Comparison of ENCODE assay signal across 23 cellular contexts in the genomic region with DNA sequence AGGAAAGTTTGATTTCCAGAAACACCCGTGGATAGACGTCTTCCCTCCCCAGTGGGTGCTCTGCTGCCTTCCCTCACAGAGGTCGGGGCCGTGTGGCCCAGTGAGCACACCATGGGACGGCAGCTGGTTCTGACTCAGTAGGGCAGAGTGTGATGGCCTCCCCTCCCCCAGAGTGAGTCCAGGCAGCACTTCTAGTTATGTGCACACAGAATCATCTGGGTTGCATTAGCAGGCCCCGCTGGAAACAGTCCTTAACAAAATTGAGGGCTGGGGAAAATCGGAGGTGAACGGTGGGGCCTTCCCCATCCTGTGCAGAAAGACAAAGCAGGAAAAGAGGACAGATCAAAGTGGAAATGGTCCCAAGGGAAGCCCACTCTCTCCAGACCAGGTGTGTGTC.
DNase-seq lines count a peak whose midpoint lies in the region; ATAC-seq and TF ChIP-seq lines count a peak whose summit lies in the region.
"Had no signal": no experiment of that assay in that cellular context is flagged by ENCODE, and none has a peak within 500 bp of the region (broad histone marks: within the 10 kb centered on the region; RNA-seq: fewer than 3 reads in every experiment).

No MANE protein-coding gene starts in this region.

- peaks cover 30% of the 10 kb centered on the region for H3K36me3 Mint-ChIP-seq in Calu3 (ENCODE audit: insufficient read depth, unreplicated experiment)
- peaks cover 8% of the 10 kb centered on the region for H3K36me3 Mint-ChIP-seq in progenitor cell of endocrine pancreas (ENCODE audit: insufficient read depth)
- peaks cover 3% of the 10 kb centered on the region for H3K36me3 Mint-ChIP-seq in effector memory CD8-positive, alpha-beta T cell (ENCODE audit: insufficient read depth)
- H3K36me3 Mint-ChIP-seq: natural killer cell had no signal

- peaks cover 57% of the 10 kb centered on the region for H3K4me1 ChIP-seq in SJSA1 (replicated peaks)

- H3K27me3 ChIP-seq in SJSA1 (replicated peaks) = no peaks in the 10 kb centered on the region
- H3K27me3 ChIP-seq: ascending aorta, heart right ventricle had no signal

- no TSS peak for BruUV-seq in Calu3 (replicated peaks; lab: Mats Ljungman, UMichigan)

- H3K27ac ChIP-seq in SJSA1 = peak overlapping the region; percentile 91
- H3K27ac ChIP-seq: ascending aorta had no signal

- H3K27ac Mint-ChIP-seq in Calu3 (ENCODE audit: unreplicated experiment) = peak overlapping the region; percentile 55
- H3K27ac Mint-ChIP-seq in progenitor cell of endocrine pancreas = peak overlapping the region; percentile 77
- peak overlapping the region in 1 of 2 donors; percentile 22 for H3K27ac Mint-ChIP-seq in effector memory CD8-positive, alpha-beta T cell
- H3K27ac Mint-ChIP-seq: activated CD4-positive, alpha-beta T cell treated with anti-CD3 and anti-CD28 coated beads, Interleukin-2, amount 10 ng/mL, durations not matched to agents 7 days and 5 days; activated naive CD4-positive, alpha-beta T cell treated with anti-CD3 and anti-CD28 coated beads, Interleukin-2, amount 50 U/mL, for 24 hours; activated T-helper 1 cell treated with anti-CD3 and anti-CD28 coated beads, Interleukin-12 subunit alpha, Interleukin-12 subunit beta, Interleukin-2, Interleukin-4 antibody, amounts not matched to agents 30 ng/mL and 10 ng/mL and 1 ng/mL, durations not matched to agents 14 hours and 24 hours and 36 hours; endodermal cell; natural killer cell; T-helper 1 cell treated with Interleukin-12 subunit alpha and Interleukin-12 subunit beta and Interleukin-4 antibody, amounts not matched to agents 30 μg/mL and 1 μg/mL, for 36 hours had no signal

- no peak for DNase-seq in Calu3
- no peak for DNase-seq in SJSA1 (ENCODE audit: low read depth in 1 of 2, low spot score in 2 of 2)
- peak; percentile 42 for DNase-seq in fibroblast of peridontal ligament (ENCODE audit: extremely low read depth)
- no peak for DNase-seq in progenitor cell of endocrine pancreas (ENCODE audit: low spot score, unreplicated experiment)
- no peak for DNase-seq in effector memory CD8-positive, alpha-beta T cell
- no peak for DNase-seq in anterior cingulate cortex (lab: John Stamatoyannopoulos, UW)
- DNase-seq: activated CD4-positive, alpha-beta T cell treated with anti-CD3 and anti-CD28 coated beads, Interleukin-2, amount 10 ng/mL, durations not matched to agents 7 days and 5 days; DMS79; endodermal cell; heart right ventricle; Karpas-422; midbrain; natural killer cell; NCI-H187 treated with DMSO at 0.1 percent for 48 hours; NCI-H2227 treated with DMSO at 0.1 percent for 48 hours had no signal

- no peaks in the 10 kb centered on the region for H3K27me3 Mint-ChIP-seq in Calu3 (ENCODE audit: unreplicated experiment)
- no peaks in the 10 kb centered on the region for H3K27me3 Mint-ChIP-seq in progenitor cell of endocrine pancreas
- H3K27me3 Mint-ChIP-seq in effector memory CD8-positive, alpha-beta T cell = no peaks in the 10 kb centered on the region
- H3K27me3 Mint-ChIP-seq: activated CD4-positive, alpha-beta T cell treated with anti-CD3 and anti-CD28 coated beads, Interleukin-2, amount 10 ng/mL, durations not matched to agents 7 days and 5 days; activated naive CD4-positive, alpha-beta T cell treated with anti-CD3 and anti-CD28 coated beads, Interleukin-2, amount 50 U/mL, for 24 hours had no signal

- H3K4me1 Mint-ChIP-seq in Calu3 (ENCODE audit: low read depth, unreplicated experiment) = peaks cover 89% of the 10 kb centered on the region
- H3K4me1 Mint-ChIP-seq in progenitor cell of endocrine pancreas (ENCODE audit: low read depth) = peaks cover 44% of the 10 kb centered on the region
- peaks cover 0 to 3% of the 10 kb centered on the region in 2 donors for H3K4me1 Mint-ChIP-seq in effector memory CD8-positive, alpha-beta T cell (ENCODE audit: low read depth in 2 of 2)
- H3K4me1 Mint-ChIP-seq: activated CD4-positive, alpha-beta T cell treated with anti-CD3 and anti-CD28 coated beads, Interleukin-2, amount 10 ng/mL, durations not matched to agents 7 days and 5 days; activated naive CD4-positive, alpha-beta T cell treated with anti-CD3 and anti-CD28 coated beads, Interleukin-2, amount 50 U/mL, for 24 hours had no signal

- ATAC-seq in effector memory CD8-positive, alpha-beta T cell (replicated peaks) = no peak
- ATAC-seq in GM18520 (IDR thresholded peaks at IDR 0.05; ENCODE audit: unreplicated experiment) (no peak), HG03097 (IDR thresholded peaks at IDR 0.05; ENCODE audit: low FRiP score, unreplicated experiment) (no peak)
- ATAC-seq: GM12878, HCT116, heart right ventricle had no signal

- peaks cover 40% of the 10 kb centered on the region for H3K36me3 ChIP-seq in SJSA1
- H3K36me3 ChIP-seq: ascending aorta had no signal

- intact Hi-C loops in Calu3 (cut with micrococcal nuclease; ENCODE audit: unreplicated experiment) = no loop called here

- no peak overlapping the region for H3K4me3 Mint-ChIP-seq in Calu3 (ENCODE audit: low read depth, unreplicated experiment)
- no peak overlapping the region for H3K4me3 Mint-ChIP-seq in progenitor cell of endocrine pancreas (ENCODE audit: low read depth)
- H3K4me3 Mint-ChIP-seq in effector memory CD8-positive, alpha-beta T cell = no peak overlapping the region
- H3K4me3 Mint-ChIP-seq: activated CD4-positive, alpha-beta T cell treated with anti-CD3 and anti-CD28 coated beads, Interleukin-2, amount 10 ng/mL, durations not matched to agents 7 days and 5 days; activated naive CD4-positive, alpha-beta T cell treated with anti-CD3 and anti-CD28 coated beads, Interleukin-2, amount 50 U/mL, for 24 hours; activated T-helper 1 cell treated with anti-CD3 and anti-CD28 coated beads, Interleukin-12 subunit alpha, Interleukin-12 subunit beta, Interleukin-2, Interleukin-4 antibody, amounts not matched to agents 30 ng/mL and 10 ng/mL and 1 ng/mL, durations not matched to agents 14 hours and 24 hours and 36 hours; endodermal cell; natural killer cell; T-helper 1 cell treated with Interleukin-12 subunit alpha and Interleukin-12 subunit beta and Interleukin-4 antibody, amounts not matched to agents 30 μg/mL and 1 μg/mL, for 36 hours had no signal

- H3K9me3 Mint-ChIP-seq in Calu3 (ENCODE audit: low read depth, unreplicated experiment) = peaks cover 2% of the 10 kb centered on the region
- no peaks in the 10 kb centered on the region for H3K9me3 Mint-ChIP-seq in progenitor cell of endocrine pancreas (ENCODE audit: low read depth)
- H3K9me3 Mint-ChIP-seq in effector memory CD8-positive, alpha-beta T cell = no peaks in the 10 kb centered on the region
- H3K9me3 Mint-ChIP-seq: activated CD4-positive, alpha-beta T cell treated with anti-CD3 and anti-CD28 coated beads, Interleukin-2, amount 10 ng/mL, durations not matched to agents 7 days and 5 days; activated naive CD4-positive, alpha-beta T cell treated with anti-CD3 and anti-CD28 coated beads, Interleukin-2, amount 50 U/mL, for 24 hours; activated T-helper 1 cell treated with anti-CD3 and anti-CD28 coated beads, Interleukin-12 subunit alpha, Interleukin-12 subunit beta, Interleukin-2, Interleukin-4 antibody, amounts not matched to agents 30 ng/mL and 10 ng/mL and 1 ng/mL, durations not matched to agents 14 hours and 24 hours and 36 hours; endodermal cell; natural killer cell; T-helper 1 cell treated with Interleukin-12 subunit alpha and Interleukin-12 subunit beta and Interleukin-4 antibody, amounts not matched to agents 30 μg/mL and 1 μg/mL, for 36 hours had no signal

- CTCF ChIA-PET in Calu3 (lab: Charles Lee) = interaction anchor here (1.6 kb wide), 1 partner anchor 128 kb away, joined by 3 read pairs; no protein-coding TSS in a partner anchor

- TF ChIP-seq CTCF in Calu3 (IDR thresholded peaks at IDR 0.05; ENCODE audit: unreplicated experiment) (no peak), progenitor cell of endocrine pancreas (IDR thresholded peaks at IDR 0.05; ENCODE audit: unreplicated experiment) (no peak)

- H3K9me3 ChIP-seq in SJSA1 (replicated peaks) = no peaks in the 10 kb centered on the region
- H3K9me3 ChIP-seq: ascending aorta, heart right ventricle had no signal

- H3K4me3 ChIP-seq in SJSA1 = no peak overlapping the region
- H3K4me3 ChIP-seq: ascending aorta, GM12878, heart right ventricle had no signal
